ENCODE assay signal across 10 cellular contexts in genomic region chr19:24054044-24054935, GRCh38. TPM values are rescaled to one million over a fixed set of nuclear protein-coding genes. Genes with fewer than 3 reads are reported as not detected.
DNase-seq lines count a peak whose midpoint lies in the region; ATAC-seq and TF ChIP-seq lines count a peak whose summit lies in the region.
"Had no signal": no experiment of that assay in that cellular context is flagged by ENCODE, and none has a peak within 500 bp of the region (broad histone marks: within the 10 kb centered on the region; RNA-seq: fewer than 3 reads in every experiment).

No MANE protein-coding gene starts in this region.

- H4K91ac ChIP-seq in trophoblast cell (ENCODE audit: low read depth, low read length), result no peak overlapping the region

- H3K4ac ChIP-seq in trophoblast cell (ENCODE audit: low read depth, low read length), result no peak overlapping the region

- H3K27me3 ChIP-seq in breast epithelium (no peaks in the 10 kb centered on the region), trophoblast cell (ENCODE audit: insufficient read depth, low read length) (no peaks in the 10 kb centered on the region), prostate gland (replicated peaks; ENCODE audit: insufficient read depth) (no peaks in the 10 kb centered on the region)
- H3K27me3 ChIP-seq: ovary, stomach had no signal

- H3K4me3 ChIP-seq in breast epithelium (no peak overlapping the region), trophoblast cell (ENCODE audit: low read depth, low read length) (no peak overlapping the region), prostate gland (no peak overlapping the region)
- H3K4me3 ChIP-seq: ovary, stomach had no signal

- no peak overlapping the region for H4K12ac ChIP-seq in trophoblast cell (ENCODE audit: low read depth, low read length)

- no peak overlapping the region for H3K14ac ChIP-seq in trophoblast cell (ENCODE audit: low read length)

- H2BK5ac ChIP-seq in trophoblast cell (ENCODE audit: low read depth, low read length, poor library complexity), result no peak overlapping the region

- no peak overlapping the region for H4K8ac ChIP-seq in trophoblast cell (ENCODE audit: low read depth, low read length)

- H3K27ac ChIP-seq in breast epithelium (peak overlapping the region; percentile 48 to 70), trophoblast cell (ENCODE audit: low read depth, low read length) (no peak overlapping the region), prostate gland (no peak overlapping the region)
- H3K27ac ChIP-seq: ovary had no signal

- H2BK12ac ChIP-seq in trophoblast cell (ENCODE audit: low read length), result no peak overlapping the region

- peak; percentile 47 for ATAC-seq in GM18502 (IDR thresholded peaks at IDR 0.05; ENCODE audit: poor library complexity, unreplicated experiment)

- H3K36me3 ChIP-seq in breast epithelium (no peaks in the 10 kb centered on the region), trophoblast cell (ENCODE audit: control insufficient read depth in 1 of 2, insufficient read depth in 2 of 2, low read length in 2 of 2) (peaks cover 28 to 71% of the 10 kb centered on the region in 2 experiments), prostate gland (peaks cover 7 to 14% of the 10 kb centered on the region in 2 donors)
- H3K36me3 ChIP-seq: ovary had no signal

- no peak for TF ChIP-seq POLR2A in breast epithelium (IDR thresholded peaks at IDR 0.05)
- no peak for TF ChIP-seq POLR2A in prostate gland (IDR thresholded peaks at IDR 0.05)

- H3K4me2 ChIP-seq in trophoblast cell (ENCODE audit: low read length), result no peak overlapping the region

- H3K4me1 ChIP-seq in breast epithelium (no peaks in the 10 kb centered on the region), trophoblast cell (ENCODE audit: control insufficient read depth in 1 of 2, insufficient read depth in 2 of 2, low read length in 2 of 2) (no peaks in the 10 kb centered on the region), prostate gland (replicated peaks) (no peaks in the 10 kb centered on the region)

- no peak overlapping the region for H2AFZ ChIP-seq in trophoblast cell (ENCODE audit: insufficient read depth, low read length, poor library complexity)

- no peak overlapping the region for H3K23ac ChIP-seq in trophoblast cell (ENCODE audit: low read length)

- no peak overlapping the region for H2BK120ac ChIP-seq in trophoblast cell (ENCODE audit: insufficient read depth, low read length, poor library complexity)

- H3K79me1 ChIP-seq in trophoblast cell (ENCODE audit: low read length), result no peaks in the 10 kb centered on the region

- intact Hi-C loops in breast epithelium (cut with DNase I; ENCODE audit: low total_unique reads) (no loop called here), prostate gland (cut with DNase I) (no loop called here)

- no CpG with 5 or more reads among the region's 5 CpGs for WGBS in trophoblast cell (ENCODE audit: extremely low coverage, insufficient coverage, insufficient read length)
- WGBS in prostate gland, result 54% methylated on average over 5 of the region's 5 CpGs

- no peak overlapping the region for H3K18ac ChIP-seq in trophoblast cell (ENCODE audit: low read length)

- no peaks in the 10 kb centered on the region for H3K9me3 ChIP-seq in breast epithelium
- H3K9me3 ChIP-seq in trophoblast cell (ENCODE audit: insufficient read depth, low read depth, low read length), result no peaks in the 10 kb centered on the region
- no peaks in the 10 kb centered on the region for H3K9me3 ChIP-seq in prostate gland
- H3K9me3 ChIP-seq: ovary, stomach had no signal

- no peak overlapping the region for H2AK5ac ChIP-seq in trophoblast cell (ENCODE audit: low read length)

- H3K9ac ChIP-seq in trophoblast cell (ENCODE audit: low read length), result no peak overlapping the region

- H3K79me2 ChIP-seq in trophoblast cell (ENCODE audit: control insufficient read depth, insufficient read depth, low read length, poor library complexity), result no peaks in the 10 kb centered on the region

- DNase-seq in M059J (ENCODE audit: low read depth), result peak; percentile 96
- DNase-seq in breast epithelium (ENCODE audit: low spot score in 2 of 2), result peak in 1 of 2 donors; percentile 35
- DNase-seq in trophoblast cell, result peak; percentile 97 to 99
- no peak for DNase-seq in NCI-H2107 (lab: John Stamatoyannopoulos, UW)
- DNase-seq in foreskin melanocyte, result no peak
- no peak for DNase-seq in germinal center (ENCODE audit: low spot score)
- DNase-seq in prostate gland (ENCODE audit: low spot score), result no peak
- DNase-seq: ovary, stomach had no signal

- TF ChIP-seq CTCF in breast epithelium (IDR thresholded peaks at IDR 0.05) (no peak), prostate gland (IDR thresholded peaks at IDR 0.05) (no peak)

RNA-seq across cellular contexts. Expression of gene ZNF254, which starts 32.7 kb away (rescaled TPM):
- total RNA-seq in M059J (2014; rRNA removed; shearing (Covaris generic)), result 8.0 and 10.5 TPM in 2 replicates
- total RNA-seq in breast epithelium (10 to 100 TPM; 19.4 to 48.9 (median 33.4) TPM), prostate gland (10 to 100 TPM; 21.8 to 22.7 TPM)
- 15.1 and 16.5 TPM in 2 replicates for polyA plus RNA-seq in trophoblast cell (2013)

Comparison
In these comparisons a context has a peak if more than half of its experiments do, and no peak if none do; other contexts are left out.
1. DNase-seq: peak in M059J (single experiment) and trophoblast cell (2 of 2); none in NCI-H2107 (single experiment), foreskin melanocyte (single experiment), germinal center (single experiment) and prostate gland (single experiment).
2. H3K27ac ChIP-seq: peak in breast epithelium (2 of 2); none in trophoblast cell (single experiment) and prostate gland (0 of 2).